33 cellular contexts compared by ENCODE assay signal in the genomic region with DNA sequence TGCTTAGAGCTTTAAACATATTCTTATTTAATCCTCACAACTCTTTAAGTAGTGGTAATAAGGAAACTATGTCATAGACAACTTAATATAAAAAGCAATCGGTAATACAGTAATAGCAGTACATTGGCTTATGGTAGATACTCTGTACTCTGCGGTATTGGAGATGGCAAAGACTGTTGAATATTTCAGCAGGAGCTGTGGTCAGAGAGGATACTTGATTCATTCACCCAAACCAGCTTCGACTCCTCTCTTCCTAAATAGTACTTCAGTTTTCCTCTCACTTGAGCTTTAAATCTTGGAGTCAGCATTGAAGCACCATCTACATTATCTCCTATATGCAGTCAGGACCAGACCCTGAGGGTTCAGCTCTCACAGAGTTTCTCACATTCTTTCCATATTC.
DNase-seq lines count a peak whose midpoint lies in the region; ATAC-seq, FAIRE-seq and TF ChIP-seq lines count a peak whose summit lies in the region.
"Had no signal": no experiment of that assay in that cellular context is flagged by ENCODE, and none has a peak within 500 bp of the region (broad histone marks: within the 10 kb centered on the region; RNA-seq: fewer than 3 reads in every experiment).

No MANE protein-coding gene starts in this region.

- H3K36me3 ChIP-seq in adipocyte (ENCODE audit: control insufficient read depth, insufficient read depth, low read length, severe bottlenecking), result no peaks in the 10 kb centered on the region
- H3K36me3 ChIP-seq: BLaER1, esophagus muscularis mucosa, gastroesophageal sphincter, upper lobe of right lung had no signal

- TF ChIP-seq POLR2A in A549 (IDR thresholded peaks at IDR 0.05; ENCODE audit: low read length), result no peak

- CTCF ChIA-PET in A549 (lab: Yijun Ruan, JAX), result interaction anchor here (0.6 kb wide), 1 partner anchor 139 kb away, joined by 3 read pairs; no protein-coding TSS in a partner anchor

- DNase-seq in A549 (ENCODE audit: low read depth in 1 of 2, low spot score in 1 of 2) (no peak), LHCN-M2 (ENCODE audit: low read depth) (peak; percentile 85), adipocyte (ENCODE audit: low read depth) (no peak), myocyte (ENCODE audit: low read depth) (peak; percentile 57), iPS-NIHi7 (ENCODE audit: extremely low spot score) (no peak)
- DNase-seq: ACHN; activated CD8-positive, alpha-beta T cell treated with anti-CD3 and anti-CD28 coated beads, Interleukin-2, amount 10 ng/mL, durations not matched to agents 7 days and 5 days; activated effector memory CD4-positive, alpha-beta T cell treated with anti-CD3 and anti-CD28 coated beads, Interleukin-2, amount 50 U/mL, for 16 hours; activated naive CD8-positive, alpha-beta T cell treated with anti-CD3 and anti-CD28 coated beads, Interleukin-2, amount 10 ng/mL, durations not matched to agents 7 days and 5 days; activated T-cell treated with anti-CD3 and anti-CD28 coated beads for 4 hours; body of pancreas; Caco-2; DMS79 treated with DMSO at 0.1 percent for 48 hours; endodermal cell; H9; kidney glomerular epithelial cell; NCI-H1105; NCI-H2029 treated with DMSO at 0.1 percent for 48 hours; NCI-H2227 treated with DMSO at 0.1 percent for 48 hours; nucleus accumbens; Right ventricle myocardium superior; T-cell; upper lobe of right lung had no signal

- no peak for TF ChIP-seq EP300 in A549 (IDR thresholded peaks at IDR 0.05)

- TF ChIP-seq RAD21 in A549 (conservative IDR thresholded peaks at IDR 0.05 in 1 of 2, IDR thresholded peaks at IDR 0.05 in 1 of 2), result no peak

- TF ChIP-seq CTCF in A549 (IDR thresholded peaks at IDR 0.05), result no peak

- peak overlapping the region; percentile 66 to 69; a peak in 5 of 6 replicates for H3K27ac ChIP-seq in A549
- H3K27ac ChIP-seq: BLaER1, body of pancreas, coronary artery, esophagus muscularis mucosa, gastroesophageal sphincter, upper lobe of right lung had no signal

- H3K4me1 ChIP-seq in A549 (peaks cover 44% of the 10 kb centered on the region), adipocyte (ENCODE audit: control insufficient read depth, insufficient read depth, low read length) (peaks cover 77% of the 10 kb centered on the region)
- H3K4me1 ChIP-seq: BLaER1, Caco-2 had no signal

- H3K9me3 ChIP-seq in A549, result peaks cover 9% of the 10 kb centered on the region; the same call in 2 of the 3 replicates
- peaks cover 3% of the 10 kb centered on the region for H3K9me3 ChIP-seq in adipocyte (ENCODE audit: control insufficient read depth, low read length)
- H3K9me3 ChIP-seq: BLaER1, body of pancreas, Caco-2, esophagus muscularis mucosa, gastroesophageal sphincter, upper lobe of right lung had no signal

- H3K4me2 ChIP-seq in A549, result no peak overlapping the region; the same call in 2 of the 3 replicates
- H3K4me2 ChIP-seq: BLaER1 had no signal

- no peaks in the 10 kb centered on the region for H3K27me3 ChIP-seq in adipocyte (replicated peaks; ENCODE audit: control insufficient read depth, insufficient read depth, low read length)
- H3K27me3 ChIP-seq: BLaER1, body of pancreas, esophagus muscularis mucosa, gastroesophageal sphincter, upper lobe of right lung had no signal

- H3K4me3 ChIP-seq in A549 (no peak overlapping the region), adipocyte (ENCODE audit: low read length) (peak overlapping the region; percentile 7)
- H3K4me3 ChIP-seq: BLaER1, body of pancreas, coronary artery, esophagus muscularis mucosa, gastroesophageal sphincter, GM12878, upper lobe of right lung had no signal

- POLR2A ChIA-PET in A549 (lab: Yijun Ruan, JAX), result no interaction called here

- WGBS in A549 (ENCODE audit: missing lambda C conversion rate), result 94% methylated on average over 3 of the region's 3 CpGs

- H3K9ac ChIP-seq in adipocyte (ENCODE audit: low read length), result peak overlapping the region; percentile 37
- H3K9ac ChIP-seq: BLaER1 had no signal

- ATAC-seq in A549, result no peak
- no peak for ATAC-seq in GM21360 (IDR thresholded peaks at IDR 0.05; ENCODE audit: unreplicated experiment)
- no peak for ATAC-seq in HG03432 (IDR thresholded peaks at IDR 0.05; ENCODE audit: unreplicated experiment)
- ATAC-seq in HG03342 (IDR thresholded peaks at IDR 0.05; ENCODE audit: unreplicated experiment), result no peak
- ATAC-seq: activated CD8-positive, alpha-beta T cell treated with anti-CD3 and anti-CD28 coated beads, Interleukin-2, amount 10 ng/mL, durations not matched to agents 7 days and 5 days; body of pancreas; gastroesophageal sphincter; GM12878; stimulated activated effector memory CD8-positive, alpha-beta T cell treated with anti-CD3 and anti-CD28 coated beads, Interleukin-12 subunit alpha, Interleukin-12 subunit beta, amount 100 ng/mL, for 72 hours; T-cell; upper lobe of right lung had no signal

- FAIRE-seq in A549 (lab: Jason Lieb, UNC), result no peak
- FAIRE-seq: GM12878, TTC549 had no signal

TF ChIP-seq in A549, 52 proteins besides CTCF, POLR2A, EP300 and RAD21:
- TF ChIP-seq KDM1A (IDR thresholded peaks at IDR 0.05; ENCODE audit: low read depth) (no peak), GATA3 (IDR thresholded peaks at IDR 0.05; ENCODE audit: borderline replicate concordance) (no peak), JUNB (IDR thresholded peaks at IDR 0.05) (no peak), SMC3 (IDR thresholded peaks at IDR 0.05) (no peak), FOSL2 (IDR thresholded peaks at IDR 0.05) (no peak), FOSL2 (CRISPR knock-in tag; IDR thresholded peaks at IDR 0.05) (no peak), ZSCAN20 (CRISPR knock-in tag; IDR thresholded peaks at IDR 0.05) (no peak), CEBPB (IDR thresholded peaks at IDR 0.05) (no peak), HOXB13 (CRISPR knock-in tag; IDR thresholded peaks at IDR 0.05; ENCODE audit: low read depth) (no peak), PHF8 (IDR thresholded peaks at IDR 0.05; ENCODE audit: borderline replicate concordance, low read depth) (no peak), RFX5 (IDR thresholded peaks at IDR 0.05) (no peak), BHLHE40 (IDR thresholded peaks at IDR 0.05; ENCODE audit: low read depth, low read length) (no peak), CHD4 (IDR thresholded peaks at IDR 0.05; ENCODE audit: borderline replicate concordance) (no peak)
- TF ChIP-seq, protein P1, sequence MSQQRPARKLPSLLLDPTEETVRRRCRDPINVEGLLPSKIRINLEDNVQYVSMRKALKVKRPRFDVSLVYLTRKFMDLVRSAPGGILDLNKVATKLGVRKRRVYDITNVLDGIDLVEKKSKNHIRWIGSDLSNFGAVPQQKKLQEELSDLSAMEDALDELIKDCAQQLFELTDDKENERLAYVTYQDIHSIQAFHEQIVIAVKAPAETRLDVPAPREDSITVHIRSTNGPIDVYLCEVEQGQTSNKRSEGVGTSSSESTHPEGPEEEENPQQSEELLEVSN (IDR thresholded peaks at IDR 0.05; ENCODE audit: borderline replicate concordance, low read depth), result no peak
TF ChIP-seq in A549: peak in this region for 0.

Comparison
In these comparisons a context has a peak if more than half of its experiments do, and no peak if none do; other contexts are left out.
1. DNase-seq: peak in LHCN-M2 (single experiment) and myocyte (single experiment); none in A549 (0 of 2), adipocyte (single experiment) and iPS-NIHi7 (single experiment).